ENCODE assay signal across 8 cellular contexts in genomic region chr2:12169721-12170120, GRCh38.
DNase-seq lines count a peak whose midpoint lies in the region; ATAC-seq and TF ChIP-seq lines count a peak whose summit lies in the region.

No MANE protein-coding gene starts in this region.

- H3K4me3 ChIP-seq in OCI-LY1 (ENCODE audit: low read depth, low read length, poor library complexity, severe bottlenecking) (no peak overlapping the region), muscle layer of duodenum (ENCODE audit: low read depth in 1 of 2, low read length in 2 of 2) (no peak overlapping the region)

- peak; percentile 92 for DNase-seq in AG08395 (ENCODE audit: low spot score)
- peak; percentile 65 to 74 for DNase-seq in dermis microvascular lymphatic vessel endothelial cell (ENCODE audit: low read depth in 2 of 2)
- DNase-seq in ACHN, result no peak
- no peak for DNase-seq in T-helper 2 cell treated with Interferon-gamma antibody and Interleukin-4, amounts not matched to agents 5 μg/mL and 100 μg/mL, for 36 hours (ENCODE audit: low spot score)
- DNase-seq in NOMO-1 (lab: John Stamatoyannopoulos, UW; ENCODE audit: unreplicated experiment in 2 of 2), result no peak

- H3K27ac ChIP-seq in OCI-LY1 (ENCODE audit: low read depth, low read length, poor library complexity, severe bottlenecking), result peak overlapping the region; percentile 48
- H3K27ac ChIP-seq in muscle layer of duodenum (ENCODE audit: low read length), result peak overlapping the region; percentile 72

- no peaks in the 10 kb centered on the region for H4K20me1 ChIP-seq in OCI-LY1 (ENCODE audit: insufficient read depth, low read length)

- peaks cover 11% of the 10 kb centered on the region for H3K4me1 Mint-ChIP-seq in T-helper 2 cell treated with Interferon-gamma antibody and Interleukin-4, amounts not matched to agents 5 μg/mL and 100 μg/mL, for 36 hours (ENCODE audit: low read depth)

- H3K9me3 ChIP-seq in OCI-LY1 (ENCODE audit: low read length) (no peaks in the 10 kb centered on the region), muscle layer of duodenum (ENCODE audit: control insufficient read depth in 1 of 2, low read length in 2 of 2) (no peaks in the 10 kb centered on the region)

- H3K79me2 ChIP-seq in OCI-LY1 (ENCODE audit: insufficient read depth, low read length), result no peaks in the 10 kb centered on the region

- H3K27me3 Mint-ChIP-seq in T-helper 2 cell treated with Interferon-gamma antibody and Interleukin-4, amounts not matched to agents 5 μg/mL and 100 μg/mL, for 36 hours (ENCODE audit: low read depth), result peaks cover 8% of the 10 kb centered on the region

- peaks cover 33% of the 10 kb centered on the region for H3K4me1 ChIP-seq in OCI-LY1 (ENCODE audit: insufficient read depth, low read length, severe bottlenecking)
- peaks cover 9 to 17% of the 10 kb centered on the region in 2 donors for H3K4me1 ChIP-seq in muscle layer of duodenum (ENCODE audit: control insufficient read depth in 1 of 2, insufficient read depth in 2 of 2, low read length in 2 of 2)

- no peaks in the 10 kb centered on the region for H3K36me3 Mint-ChIP-seq in T-helper 2 cell treated with Interferon-gamma antibody and Interleukin-4, amounts not matched to agents 5 μg/mL and 100 μg/mL, for 36 hours (ENCODE audit: low read depth)

- TF ChIP-seq CTCF in OCI-LY1 (IDR thresholded peaks at IDR 0.05; ENCODE audit: low read length), result no peak

- H3K27me3 ChIP-seq in OCI-LY1 (ENCODE audit: insufficient read depth, low read length) (no peaks in the 10 kb centered on the region), muscle layer of duodenum (ENCODE audit: low read depth, low read length) (no peaks in the 10 kb centered on the region)

- H3K9ac ChIP-seq in OCI-LY1 (ENCODE audit: low read length), result no peak overlapping the region; the same call in 1 of the 2 replicates

- H3K9me2 ChIP-seq in OCI-LY1 (ENCODE audit: low read depth, low read length), result no peaks in the 10 kb centered on the region

- peak overlapping the region; percentile 27; the same call in 1 of the 2 replicates for H3K4me2 ChIP-seq in OCI-LY1 (ENCODE audit: low read length)

- 0 out of 2 replicates have a peak, but pooled peaks cover 4% of the 10 kb centered on the region for H3F3A ChIP-seq in OCI-LY1 (ENCODE audit: insufficient read depth, low read length)

- no peaks in the 10 kb centered on the region for H3K9me3 Mint-ChIP-seq in T-helper 2 cell treated with Interferon-gamma antibody and Interleukin-4, amounts not matched to agents 5 μg/mL and 100 μg/mL, for 36 hours

- H3K4me3 Mint-ChIP-seq in T-helper 2 cell treated with Interferon-gamma antibody and Interleukin-4, amounts not matched to agents 5 μg/mL and 100 μg/mL, for 36 hours, result no peak overlapping the region

- ATAC-seq in GM19467 (IDR thresholded peaks at IDR 0.05; ENCODE audit: unreplicated experiment), result no peak

- in situ Hi-C loops in ACHN (cut with HindIII; ENCODE audit: low pct_ligation_motif_present, low pct_unique_long_range_greater_than_20kb, low sequenced_read_pairs), result no loop called here

- H3K36me3 ChIP-seq in OCI-LY1 (ENCODE audit: insufficient read depth, low read length), result no peaks in the 10 kb centered on the region
- no peaks in the 10 kb centered on the region for H3K36me3 ChIP-seq in muscle layer of duodenum (ENCODE audit: control insufficient read depth in 1 of 2, insufficient read depth in 2 of 2, low read length in 2 of 2)

- peak overlapping the region; percentile 42; the same call in 1 of the 2 replicates for H2AFZ ChIP-seq in OCI-LY1 (ENCODE audit: low read length)

- H3K27ac Mint-ChIP-seq in T-helper 2 cell treated with Interferon-gamma antibody and Interleukin-4, amounts not matched to agents 5 μg/mL and 100 μg/mL, for 36 hours, result no peak overlapping the region

Comparison
In these comparisons a context has a peak if more than half of its experiments do, and no peak if none do; other contexts are left out.
1. DNase-seq: peak in AG08395 (single experiment) and dermis microvascular lymphatic vessel endothelial cell (2 of 2); none in ACHN (single experiment), T-helper 2 cell treated with Interferon-gamma antibody and Interleukin-4, amounts not matched to agents 5 μg/mL and 100 μg/mL, for 36 hours (single experiment) and NOMO-1 (0 of 2).